13 cellular contexts compared by ENCODE assay signal in genomic region chr1:22745675-22746585, GRCh38. TPM values are rescaled to one million over a fixed set of nuclear protein-coding genes. Genes with fewer than 3 reads are reported as not detected.
DNase-seq lines count a peak whose midpoint lies in the region; ATAC-seq lines count a peak whose summit lies in the region.
"Had no signal": no experiment of that assay in that cellular context is flagged by ENCODE, and none has a peak within 500 bp of the region (broad histone marks: within the 10 kb centered on the region; RNA-seq: fewer than 3 reads in every experiment).

No MANE protein-coding gene starts in this region.

- no peak overlapping the region for H4K12ac ChIP-seq in trophoblast cell (ENCODE audit: low read depth, low read length)

- H4K8ac ChIP-seq in trophoblast cell (ENCODE audit: low read depth, low read length): no peak overlapping the region

- no peak overlapping the region for H2AK5ac ChIP-seq in trophoblast cell (ENCODE audit: low read length)

- no CpG with 5 or more reads among the region's 14 CpGs for WGBS in trophoblast cell (ENCODE audit: extremely low coverage, insufficient coverage, insufficient read length)

- DNase-seq in H4 (ENCODE audit: low spot score): peak; percentile 31
- DNase-seq in NOMO-1 treated with DMSO at 0.1 percent for 48 hours (lab: John Stamatoyannopoulos, UW; ENCODE audit: unreplicated experiment): peak; percentile 82
- DNase-seq in dermis blood vessel endothelial cell: peak; percentile 80
- peak; percentile 65 to 69 for DNase-seq in trophoblast cell
- DNase-seq in stimulated activated effector memory CD8-positive, alpha-beta T cell treated with anti-CD3 and anti-CD28 coated beads, Interleukin-12 subunit alpha, Interleukin-12 subunit beta, amount 100 ng/mL, for 72 hours (ENCODE audit: low spot score in 2 of 2): no peak
- DNase-seq in NCI-H1436 treated with DMSO at 0.1 percent for 48 hours (lab: John Stamatoyannopoulos, UW): no peak
- no peak for DNase-seq in naive thymus-derived CD8-positive, alpha-beta T cell
- DNase-seq: activated T-cell treated with anti-CD3 and anti-CD28 coated beads, Interleukin-2, amount 50 U/mL, for 4 hours; NCI-H2081 treated with DMSO at 0.1 percent for 48 hours; stimulated activated CD4-positive, alpha-beta T cell treated with anti-CD3 and anti-CD28 coated beads, Interleukin-4, amount 100 ng/mL, for 24 hours; T-helper 17 cell had no signal

- no peaks in the 10 kb centered on the region for H3K36me3 ChIP-seq in trophoblast cell (ENCODE audit: control insufficient read depth in 1 of 2, insufficient read depth in 2 of 2, low read length in 2 of 2)

- no peaks in the 10 kb centered on the region for H3K9me3 Mint-ChIP-seq in stimulated activated effector memory CD8-positive, alpha-beta T cell treated with anti-CD3 and anti-CD28 coated beads, Interleukin-12 subunit alpha, Interleukin-12 subunit beta, amount 100 ng/mL, for 72 hours
- H3K9me3 Mint-ChIP-seq in naive thymus-derived CD8-positive, alpha-beta T cell: no peaks in the 10 kb centered on the region
- H3K9me3 Mint-ChIP-seq: activated T-cell treated with anti-CD3 and anti-CD28 coated beads, Interleukin-2, amount 50 U/mL, for 4 hours; memory B cell had no signal

- peaks cover 4 to 17% (median 8%) of the 10 kb centered on the region in 5 donors for H3K27me3 Mint-ChIP-seq in naive thymus-derived CD8-positive, alpha-beta T cell

- no peak overlapping the region for H3K18ac ChIP-seq in trophoblast cell (ENCODE audit: low read length)

- no peak overlapping the region for H2BK120ac ChIP-seq in trophoblast cell (ENCODE audit: insufficient read depth, low read length, poor library complexity)

- H3K4me2 ChIP-seq in trophoblast cell (ENCODE audit: low read length): no peak overlapping the region

- peaks cover 0 to 4% of the 10 kb centered on the region in 2 experiments for H3K4me1 ChIP-seq in trophoblast cell (ENCODE audit: control insufficient read depth in 1 of 2, insufficient read depth in 2 of 2, low read length in 2 of 2)

- no peak overlapping the region for H3K23ac ChIP-seq in trophoblast cell (ENCODE audit: low read length)

- POLR2A ChIA-PET in naive thymus-derived CD8-positive, alpha-beta T cell (lab: Charles Lee): no interaction called here

- no peak overlapping the region for H3K4ac ChIP-seq in trophoblast cell (ENCODE audit: low read depth, low read length)

- no peak overlapping the region for H2BK12ac ChIP-seq in trophoblast cell (ENCODE audit: low read length)

- H3K9me3 ChIP-seq in trophoblast cell (ENCODE audit: insufficient read depth, low read depth, low read length): no peaks in the 10 kb centered on the region

- ATAC-seq in stimulated activated effector memory CD8-positive, alpha-beta T cell treated with anti-CD3 and anti-CD28 coated beads, Interleukin-12 subunit alpha, Interleukin-12 subunit beta, amount 100 ng/mL, for 72 hours: no peak
- no peak for ATAC-seq in HG02885 (IDR thresholded peaks at IDR 0.05; ENCODE audit: poor library complexity, unreplicated experiment)
- ATAC-seq in naive thymus-derived CD8-positive, alpha-beta T cell: no peak
- ATAC-seq: activated T-cell treated with anti-CD3 and anti-CD28 coated beads, Interleukin-2, amount 50 U/mL, for 4 hours; T-helper 17 cell had no signal

- H3K27me3 ChIP-seq in trophoblast cell (ENCODE audit: insufficient read depth, low read length): no peaks in the 10 kb centered on the region

- no peak overlapping the region for H4K91ac ChIP-seq in trophoblast cell (ENCODE audit: low read depth, low read length)

- H3K36me3 Mint-ChIP-seq in stimulated activated effector memory CD8-positive, alpha-beta T cell treated with anti-CD3 and anti-CD28 coated beads, Interleukin-12 subunit alpha, Interleukin-12 subunit beta, amount 100 ng/mL, for 72 hours: no peaks in the 10 kb centered on the region
- H3K36me3 Mint-ChIP-seq in naive thymus-derived CD8-positive, alpha-beta T cell: no peaks in the 10 kb centered on the region
- H3K36me3 Mint-ChIP-seq: memory B cell had no signal

- no peak overlapping the region for H2AFZ ChIP-seq in trophoblast cell (ENCODE audit: insufficient read depth, low read length, poor library complexity)

- H3K4me3 ChIP-seq in trophoblast cell (ENCODE audit: low read depth, low read length): no peak overlapping the region

- no peaks in the 10 kb centered on the region for H3K79me1 ChIP-seq in trophoblast cell (ENCODE audit: low read length)

- no peak overlapping the region for H3K4me3 Mint-ChIP-seq in stimulated activated effector memory CD8-positive, alpha-beta T cell treated with anti-CD3 and anti-CD28 coated beads, Interleukin-12 subunit alpha, Interleukin-12 subunit beta, amount 100 ng/mL, for 72 hours
- H3K4me3 Mint-ChIP-seq in naive thymus-derived CD8-positive, alpha-beta T cell: no peak overlapping the region
- H3K4me3 Mint-ChIP-seq: activated T-cell treated with anti-CD3 and anti-CD28 coated beads, Interleukin-2, amount 50 U/mL, for 4 hours; memory B cell; T-helper 17 cell had no signal

- H3K27ac ChIP-seq in trophoblast cell (ENCODE audit: low read depth, low read length): no peak overlapping the region

- no peak overlapping the region for H3K14ac ChIP-seq in trophoblast cell (ENCODE audit: low read length)

- H3K9ac ChIP-seq in trophoblast cell (ENCODE audit: low read length): no peak overlapping the region

- H3K4me1 Mint-ChIP-seq in stimulated activated effector memory CD8-positive, alpha-beta T cell treated with anti-CD3 and anti-CD28 coated beads, Interleukin-12 subunit alpha, Interleukin-12 subunit beta, amount 100 ng/mL, for 72 hours: peaks cover 16% of the 10 kb centered on the region
- peaks cover 0 to 6% (median 0%) of the 10 kb centered on the region in 4 donors for H3K4me1 Mint-ChIP-seq in naive thymus-derived CD8-positive, alpha-beta T cell
- H3K4me1 Mint-ChIP-seq: memory B cell had no signal

- H3K79me2 ChIP-seq in trophoblast cell (ENCODE audit: control insufficient read depth, insufficient read depth, low read length, poor library complexity): no peaks in the 10 kb centered on the region

- no peak overlapping the region for H3K27ac Mint-ChIP-seq in stimulated activated effector memory CD8-positive, alpha-beta T cell treated with anti-CD3 and anti-CD28 coated beads, Interleukin-12 subunit alpha, Interleukin-12 subunit beta, amount 100 ng/mL, for 72 hours
- H3K27ac Mint-ChIP-seq in naive thymus-derived CD8-positive, alpha-beta T cell: peak overlapping the region in 1 of 10 donors; percentile 34
- H3K27ac Mint-ChIP-seq: memory B cell, T-helper 17 cell had no signal

- H2BK5ac ChIP-seq in trophoblast cell (ENCODE audit: low read depth, low read length, poor library complexity): no peak overlapping the region

RNA-seq across cellular contexts. Expression of gene EPHB2, which starts 35.3 kb away (rescaled TPM):
- 55.5 and 70.9 TPM in 2 replicates for total RNA-seq in H4 (2014; rRNA removed; shearing (Covaris generic))
- total RNA-seq in dermis blood vessel endothelial cell: 35.1 and 42.3 TPM in 2 replicates
- 0.74 and 0.85 TPM in 2 replicates for polyA plus RNA-seq in trophoblast cell (2013)
- total RNA-seq in naive thymus-derived CD8-positive, alpha-beta T cell: under 1 TPM; 0.21 to 0.25 TPM
- polyA plus RNA-seq in naive thymus-derived CD8-positive, alpha-beta T cell: not detected

Comparison
In these comparisons a context has a peak if more than half of its experiments do, and no peak if none do; other contexts are left out.
1. DNase-seq: peak in H4 (single experiment), NOMO-1 treated with DMSO at 0.1 percent for 48 hours (single experiment), dermis blood vessel endothelial cell (single experiment) and trophoblast cell (2 of 2); none in stimulated activated effector memory CD8-positive, alpha-beta T cell treated with anti-CD3 and anti-CD28 coated beads, Interleukin-12 subunit alpha, Interleukin-12 subunit beta, amount 100 ng/mL, for 72 hours (0 of 2), NCI-H1436 treated with DMSO at 0.1 percent for 48 hours (single experiment) and naive thymus-derived CD8-positive, alpha-beta T cell (0 of 10).
2. RNA of gene EPHB2, which starts 35.3 kb away (total RNA-seq): 55.5 to 70.9 TPM in H4 and 35.1 to 42.3 TPM in dermis blood vessel endothelial cell; 0.21 to 0.25 TPM in naive thymus-derived CD8-positive, alpha-beta T cell; every median in the first group is over 10 times any median in the second.